Comparison of ENCODE assay signal across 25 cellular contexts in the genomic region with DNA sequence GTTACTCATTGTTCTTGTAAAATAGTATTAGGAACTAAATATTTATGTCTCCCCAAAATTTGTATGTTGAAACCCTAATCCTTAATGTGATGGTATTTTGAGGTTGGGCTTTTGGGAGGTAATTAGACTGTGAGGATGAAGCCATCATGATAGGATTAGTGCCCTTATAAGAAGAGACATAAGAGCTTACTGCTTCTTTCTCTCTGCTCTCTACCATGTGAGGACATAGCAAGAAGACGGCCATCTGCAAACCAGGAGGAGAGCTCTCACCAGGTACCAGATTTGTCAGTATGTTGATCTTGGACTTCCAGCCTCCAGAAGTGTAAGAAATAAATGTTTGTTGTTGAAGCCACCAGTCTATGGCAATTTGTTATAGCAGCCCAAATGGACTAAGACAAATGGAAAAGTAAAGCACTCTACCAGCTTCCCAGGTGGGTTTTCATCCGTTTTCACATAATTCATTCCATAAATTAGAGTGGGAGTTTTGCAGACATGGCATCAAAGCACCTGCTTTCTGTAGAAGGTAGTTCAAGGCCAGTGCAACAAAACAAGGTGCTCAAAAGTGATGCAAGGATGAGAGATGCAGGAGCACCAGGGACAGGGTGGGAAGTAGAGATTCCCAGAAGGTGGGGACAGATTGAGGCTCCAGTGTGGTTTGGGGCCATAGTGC.
"Had no signal": no experiment of that assay in that cellular context is flagged by ENCODE, and none has a peak within 500 bp of the region (broad histone marks: within the 10 kb centered on the region; RNA-seq: fewer than 3 reads in every experiment).

No MANE protein-coding gene starts in this region.

- DNase-seq: colonic mucosa; cortex of kidney; effector CD8-positive, alpha-beta T cell; effector memory CD8-positive, alpha-beta T cell; endodermal cell; erythroblast; esophagus squamous epithelium; foreskin fibroblast; foreskin melanocyte; gastrocnemius medialis; glutamatergic neuron; head of caudate nucleus; heart right ventricle; hippocampal formation; left cardiac atrium; left lung; left ventricle myocardium superior; lower lobe of right lung; mesenchymal stem cell; mucosa of descending colon; naive B cell had no signal

- FAIRE-seq: endometrium, islet of Langerhans, keratinocyte had no signal

- ATAC-seq: effector memory CD8-positive, alpha-beta T cell; esophagus mucosa; gastrocnemius medialis; heart right ventricle; left cardiac atrium; left lung; left ventricle myocardium superior; lower lobe of right lung; mucosa of descending colon had no signal
